15 cellular contexts compared by ENCODE assay signal in genomic region chr11:69367211-69367964, GRCh38.
DNase-seq lines count a peak whose midpoint lies in the region; ATAC-seq, FAIRE-seq and TF ChIP-seq lines count a peak whose summit lies in the region.
"Had no signal": no experiment of that assay in that cellular context is flagged by ENCODE, and none has a peak within 500 bp of the region (broad histone marks: within the 10 kb centered on the region; RNA-seq: fewer than 3 reads in every experiment).

No MANE protein-coding gene starts in this region.

- WGBS in lung, 2 donors: 72 to 79% methylated on average over 13 of the region's 13 CpGs

- H3K4me1 ChIP-seq in right atrium auricular region: no peaks in the 10 kb centered on the region
- no peaks in the 10 kb centered on the region for H3K4me1 ChIP-seq in left ventricle myocardium inferior
- peaks cover 0 to 5% of the 10 kb centered on the region in 2 donors for H3K4me1 ChIP-seq in lung (ENCODE audit: control insufficient read depth in 2 of 2, insufficient read depth in 2 of 2, low read length in 2 of 2)
- no peaks in the 10 kb centered on the region for H3K4me1 ChIP-seq in Karpas-422 (ENCODE audit: low read length)
- H3K4me1 ChIP-seq: colonic mucosa had no signal

- no peak overlapping the region for H3K4me3 ChIP-seq in right atrium auricular region
- no peak overlapping the region for H3K4me3 ChIP-seq in left ventricle myocardium inferior
- H3K4me3 ChIP-seq in bronchial epithelial cell (ENCODE audit: low read depth, low read length): no peak overlapping the region
- H3K4me3 ChIP-seq in lung: no peak overlapping the region
- H3K4me3 ChIP-seq in Karpas-422 (ENCODE audit: low read length): no peak overlapping the region
- H3K4me3 ChIP-seq: colonic mucosa had no signal

- H3K27me3 Mint-ChIP-seq in mesothelial cell of epicardium (ENCODE audit: low read depth): no peaks in the 10 kb centered on the region
- H3K27me3 Mint-ChIP-seq: activated CD8-positive, alpha-beta T cell treated with anti-CD3 and anti-CD28 coated beads for 36 hours had no signal

- peaks cover 16% of the 10 kb centered on the region for H3K9me3 Mint-ChIP-seq in mesothelial cell of epicardium
- H3K9me3 Mint-ChIP-seq: activated CD8-positive, alpha-beta T cell treated with anti-CD3 and anti-CD28 coated beads for 36 hours had no signal

- no peaks in the 10 kb centered on the region for H3K4me1 Mint-ChIP-seq in mesothelial cell of epicardium

- no peak overlapping the region for H3K9ac ChIP-seq in Karpas-422 (ENCODE audit: low read length)

- no peak overlapping the region for H3K4me2 ChIP-seq in Karpas-422 (ENCODE audit: low read depth, low read length, poor library complexity, severe bottlenecking)

- no peak overlapping the region for H3K4me3 Mint-ChIP-seq in mesothelial cell of epicardium
- H3K4me3 Mint-ChIP-seq: activated CD8-positive, alpha-beta T cell treated with anti-CD3 and anti-CD28 coated beads for 36 hours had no signal

- no peak for FAIRE-seq in bronchial epithelial cell (lab: Jason Lieb, UNC)

- H3K27ac ChIP-seq in right atrium auricular region (no peak overlapping the region), left ventricle myocardium inferior (replicated peaks) (no peak overlapping the region), lung (ENCODE audit: low read depth in 1 of 2, low read length in 1 of 2) (no peak overlapping the region), Karpas-422 (ENCODE audit: low read length) (no peak overlapping the region)
- H3K27ac ChIP-seq: colonic mucosa had no signal

- no peaks in the 10 kb centered on the region for H3K36me3 ChIP-seq in right atrium auricular region
- no peaks in the 10 kb centered on the region for H3K36me3 ChIP-seq in left ventricle myocardium inferior
- no peaks in the 10 kb centered on the region for H3K36me3 ChIP-seq in bronchial epithelial cell (ENCODE audit: control insufficient read depth, insufficient read depth, low read length)
- no peaks in the 10 kb centered on the region for H3K36me3 ChIP-seq in lung (ENCODE audit: control insufficient read depth in 2 of 2, insufficient read depth in 2 of 2, low read length in 2 of 2)
- H3K36me3 ChIP-seq in Karpas-422 (ENCODE audit: insufficient read depth, low read length): no peaks in the 10 kb centered on the region
- H3K36me3 ChIP-seq: colonic mucosa had no signal

- DNase-seq in right atrium auricular region (ENCODE audit: low spot score) (peak; percentile 46), left ventricle myocardium inferior (no peak), bronchial epithelial cell (ENCODE audit: low read depth) (peak; percentile 44), lung (ENCODE audit: low spot score) (peak; percentile 26), HPDE6-E6E7 (ENCODE audit: extremely low spot score) (no peak), mesothelial cell of epicardium (ENCODE audit: low spot score in 2 of 2, unreplicated experiment in 2 of 2) (no peak), Karpas-422 (no peak)
- DNase-seq: activated CD8-positive, alpha-beta T cell treated with anti-CD3 and anti-CD28 coated beads for 36 hours; activated gamma-delta T cell treated with Interleukin-2 at 50 U/mL for 16 hours; glutamatergic neuron; mesendoderm; NCI-H146; NCI-H2227 treated with DMSO at 0.1 percent for 48 hours; retina had no signal

- intact Hi-C loops in left ventricle myocardium inferior (cut with micrococcal nuclease): no loop called here

- no peaks in the 10 kb centered on the region for H3K9me2 ChIP-seq in Karpas-422 (replicated peaks; ENCODE audit: insufficient read depth, low read length)

- H3K79me2 ChIP-seq in Karpas-422 (ENCODE audit: low read length): no peaks in the 10 kb centered on the region

- no peak overlapping the region for H3K27ac Mint-ChIP-seq in mesothelial cell of epicardium
- H3K27ac Mint-ChIP-seq: activated CD8-positive, alpha-beta T cell treated with anti-CD3 and anti-CD28 coated beads for 36 hours had no signal

- no peak overlapping the region for H2AFZ ChIP-seq in Karpas-422 (ENCODE audit: low read length)

- no peaks in the 10 kb centered on the region for H3K27me3 ChIP-seq in right atrium auricular region
- no peaks in the 10 kb centered on the region for H3K27me3 ChIP-seq in left ventricle myocardium inferior (ENCODE audit: low read depth)
- H3K27me3 ChIP-seq in bronchial epithelial cell (ENCODE audit: control insufficient read depth, insufficient read depth, low read length): no peaks in the 10 kb centered on the region
- H3K27me3 ChIP-seq in lung (ENCODE audit: control insufficient read depth, insufficient read depth): no peaks in the 10 kb centered on the region
- no peaks in the 10 kb centered on the region for H3K27me3 ChIP-seq in Karpas-422 (ENCODE audit: low read length)
- H3K27me3 ChIP-seq: colonic mucosa had no signal

- no peaks in the 10 kb centered on the region for H4K20me1 ChIP-seq in Karpas-422 (ENCODE audit: insufficient read depth, low read depth, low read length)

- H3K9me3 ChIP-seq in right atrium auricular region (no peaks in the 10 kb centered on the region), left ventricle myocardium inferior (replicated peaks) (peaks cover 13% of the 10 kb centered on the region), lung (ENCODE audit: control insufficient read depth in 2 of 2, insufficient read depth in 1 of 2, low read length in 1 of 2) (no peaks in the 10 kb centered on the region), Karpas-422 (ENCODE audit: low read length) (no peaks in the 10 kb centered on the region)
- H3K9me3 ChIP-seq: colonic mucosa had no signal

- TF ChIP-seq CTCF in right atrium auricular region (IDR thresholded peaks at IDR 0.05) (no peak), left ventricle myocardium inferior (IDR thresholded peaks at IDR 0.05; ENCODE audit: borderline replicate concordance) (no peak), bronchial epithelial cell (IDR thresholded peaks at IDR 0.05; ENCODE audit: insufficient read depth, low read length, severe bottlenecking) (no peak), lung (IDR thresholded peaks at IDR 0.05; ENCODE audit: control extremely low read depth, extremely low read depth) (no peak), mesothelial cell of epicardium (IDR thresholded peaks at IDR 0.05; ENCODE audit: unreplicated experiment) (no peak)

- no peak for ATAC-seq in lung (ENCODE audit: insufficient read depth, low FRiP score)
- ATAC-seq: activated CD8-positive, alpha-beta T cell treated with anti-CD3 and anti-CD28 coated beads for 36 hours had no signal

- peaks cover 2% of the 10 kb centered on the region for H3K36me3 Mint-ChIP-seq in mesothelial cell of epicardium

Comparison
In these comparisons a context has a peak if more than half of its experiments do, and no peak if none do; other contexts are left out.
1. DNase-seq: peak in right atrium auricular region (single experiment), bronchial epithelial cell (single experiment) and lung (single experiment); none in left ventricle myocardium inferior (single experiment), HPDE6-E6E7 (single experiment), mesothelial cell of epicardium (0 of 2) and Karpas-422 (single experiment).